ENCODE assay signal across 12 cellular contexts in the genomic region with DNA sequence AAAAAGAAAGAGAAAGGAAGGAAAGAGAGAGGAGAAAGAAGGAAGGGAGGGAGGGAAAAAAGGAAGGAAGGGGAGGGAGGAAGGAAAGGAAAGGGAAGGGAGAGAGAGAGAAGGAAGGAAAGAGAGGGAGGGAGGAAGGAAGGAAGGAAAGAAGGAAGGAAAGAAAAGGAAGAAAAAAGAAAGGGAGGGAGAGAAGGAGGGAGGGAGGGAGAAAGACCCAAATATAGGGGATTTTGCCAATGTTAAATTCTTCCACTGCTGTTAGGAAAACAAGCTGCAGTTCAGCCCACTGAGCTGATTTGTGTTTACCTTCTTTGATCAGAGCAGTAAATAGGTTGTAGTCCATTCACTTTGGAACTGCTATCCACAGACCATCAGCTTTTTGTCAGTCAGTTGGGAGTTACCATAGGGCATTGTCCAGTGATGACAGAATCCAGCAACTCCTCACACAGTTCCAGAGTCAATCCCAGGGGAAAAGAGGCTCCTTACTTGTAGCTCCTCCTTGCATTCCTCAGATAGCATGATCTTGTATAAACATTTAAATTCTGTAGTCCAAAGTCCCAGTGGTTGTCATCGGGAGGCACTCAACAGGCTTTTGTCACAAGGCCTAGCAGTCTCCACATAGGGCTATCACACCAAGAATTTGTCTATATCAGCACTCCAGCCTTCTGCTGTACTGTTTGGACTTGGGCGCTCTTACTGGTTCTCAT. TPM values are rescaled to one million over a fixed set of nuclear protein-coding genes. Genes with fewer than 3 reads are reported as not detected.
DNase-seq lines count a peak whose midpoint lies in the region; ATAC-seq and FAIRE-seq lines count a peak whose summit lies in the region.
"Had no signal": no experiment of that assay in that cellular context is flagged by ENCODE, and none has a peak within 500 bp of the region (broad histone marks: within the 10 kb centered on the region; RNA-seq: fewer than 3 reads in every experiment).

No MANE protein-coding gene starts in this region.

- POLR2A ChIA-PET in naive thymus-derived CD4-positive, alpha-beta T cell (lab: Charles Lee), result no interaction called here

- no peaks in the 10 kb centered on the region for H3K9me3 Mint-ChIP-seq in naive thymus-derived CD4-positive, alpha-beta T cell
- H3K9me3 Mint-ChIP-seq: activated CD4-positive, alpha-beta memory T cell treated with anti-CD3 and anti-CD28 coated beads, Interleukin-2, amount 10 ng/mL, durations not matched to agents 7 days and 5 days had no signal

- no peaks in the 10 kb centered on the region for H3K9me3 ChIP-seq in naive thymus-derived CD4-positive, alpha-beta T cell (ENCODE audit: control insufficient read depth in 2 of 3, low read length in 3 of 3)
- H3K9me3 ChIP-seq: BLaER1 treated with 17β-estradiol and CSF1 and Interleukin-3, amounts not matched to agents 10 nM and 100 nM had no signal

- no peak overlapping the region for H3K4me3 Mint-ChIP-seq in naive thymus-derived CD4-positive, alpha-beta T cell
- H3K4me3 Mint-ChIP-seq: activated CD4-positive, alpha-beta memory T cell treated with anti-CD3 and anti-CD28 coated beads, Interleukin-2, amount 10 ng/mL, durations not matched to agents 7 days and 5 days had no signal

- DNase-seq in A172 (ENCODE audit: low spot score) (peak; percentile 46), LHCN-M2 (ENCODE audit: low read depth) (peak; percentile 75), fibroblast of the conjunctiva (ENCODE audit: low read depth) (peak; percentile 36), pons (ENCODE audit: low spot score) (no peak), GM19239 (ENCODE audit: insufficient read length, low spot score) (no peak), superior temporal gyrus (ENCODE audit: extremely low spot score) (no peak)
- DNase-seq in naive thymus-derived CD4-positive, alpha-beta T cell, result no peak
- DNase-seq: activated CD4-positive, alpha-beta memory T cell treated with anti-CD3 and anti-CD28 coated beads, Interleukin-2, amount 10 ng/mL, durations not matched to agents 7 days and 5 days; NCI-H187 treated with DMSO at 0.1 percent for 48 hours had no signal

- intact Hi-C loops in naive thymus-derived CD4-positive, alpha-beta T cell (cut with micrococcal nuclease), result no loop called here

- no peak for ATAC-seq in naive thymus-derived CD4-positive, alpha-beta T cell
- ATAC-seq in GM18502 (IDR thresholded peaks at IDR 0.05; ENCODE audit: poor library complexity, unreplicated experiment), result no peak

- no peak for FAIRE-seq in GM19239 (lab: Jason Lieb, UNC)
- FAIRE-seq: bronchial epithelial cell had no signal

- peak overlapping the region in 3 of 9 donors; percentile 17 to 56 (median 18) for H3K27ac Mint-ChIP-seq in naive thymus-derived CD4-positive, alpha-beta T cell
- H3K27ac Mint-ChIP-seq: activated CD4-positive, alpha-beta memory T cell treated with anti-CD3 and anti-CD28 coated beads, Interleukin-2, amount 10 ng/mL, durations not matched to agents 7 days and 5 days had no signal

- CTCF ChIA-PET in naive thymus-derived CD4-positive, alpha-beta T cell (lab: Charles Lee), result no interaction called here

- H3K27ac ChIP-seq in naive thymus-derived CD4-positive, alpha-beta T cell (ENCODE audit: low read depth, low read length), result peak overlapping the region; percentile 7
- H3K27ac ChIP-seq: BLaER1 treated with 17β-estradiol and CSF1 and Interleukin-3, amounts not matched to agents 10 nM and 100 nM had no signal

- H3K4me1 Mint-ChIP-seq in naive thymus-derived CD4-positive, alpha-beta T cell, result no peaks in the 10 kb centered on the region
- H3K4me1 Mint-ChIP-seq: activated CD4-positive, alpha-beta memory T cell treated with anti-CD3 and anti-CD28 coated beads, Interleukin-2, amount 10 ng/mL, durations not matched to agents 7 days and 5 days had no signal

- peaks cover 9 to 36% (median 21%) of the 10 kb centered on the region in 5 donors for H3K36me3 Mint-ChIP-seq in naive thymus-derived CD4-positive, alpha-beta T cell

- H3K4me3 ChIP-seq in naive thymus-derived CD4-positive, alpha-beta T cell (ENCODE audit: low read length), result no peak overlapping the region
- H3K4me3 ChIP-seq: BLaER1 treated with 17β-estradiol and CSF1 and Interleukin-3, amounts not matched to agents 10 nM and 100 nM had no signal

- H3K4me1 ChIP-seq in naive thymus-derived CD4-positive, alpha-beta T cell (ENCODE audit: control insufficient read depth in 2 of 2, insufficient read depth in 2 of 2, low read length in 2 of 2), result no peaks in the 10 kb centered on the region
- H3K4me1 ChIP-seq: BLaER1 treated with 17β-estradiol and CSF1 and Interleukin-3, amounts not matched to agents 10 nM and 100 nM had no signal

- no peaks in the 10 kb centered on the region for H3K27me3 Mint-ChIP-seq in naive thymus-derived CD4-positive, alpha-beta T cell
- H3K27me3 Mint-ChIP-seq: activated CD4-positive, alpha-beta memory T cell treated with anti-CD3 and anti-CD28 coated beads, Interleukin-2, amount 10 ng/mL, durations not matched to agents 7 days and 5 days had no signal

- peaks cover 15 to 62% (median 17%) of the 10 kb centered on the region in 3 experiments for H3K36me3 ChIP-seq in naive thymus-derived CD4-positive, alpha-beta T cell (ENCODE audit: control insufficient read depth in 2 of 3, insufficient read depth in 3 of 3, low read length in 3 of 3)

- H3K27me3 ChIP-seq in naive thymus-derived CD4-positive, alpha-beta T cell (ENCODE audit: control insufficient read depth in 2 of 2, insufficient read depth in 2 of 2, low read length in 2 of 2), result no peaks in the 10 kb centered on the region
- H3K27me3 ChIP-seq: BLaER1 treated with 17β-estradiol and CSF1 and Interleukin-3, amounts not matched to agents 10 nM and 100 nM had no signal

RNA-seq across cellular contexts. Expression of gene PPP1R8, which starts 13.5 kb away (rescaled TPM):
- 35.6 and 37.2 TPM in 2 replicates for total RNA-seq in A172 (2014; rRNA removed; shearing (Covaris generic))
- total RNA-seq in LHCN-M2 (2014; rRNA removed), result 50.3 and 57.8 TPM in 2 replicates
- polyA plus RNA-seq in LHCN-M2 (2012), result 25.6 TPM
- total RNA-seq in naive thymus-derived CD4-positive, alpha-beta T cell, result 10 to 100 TPM; 17.5 to 60.2 (median 39.5) TPM
- 10 to 100 TPM; 37.4 to 45.8 TPM for polyA plus RNA-seq in naive thymus-derived CD4-positive, alpha-beta T cell

RNA-seq across cellular contexts. Expression of gene STX12, which starts 44.1 kb away (rescaled TPM):
- 18.9 and 22.8 TPM in 2 replicates for total RNA-seq in A172 (2014; rRNA removed; shearing (Covaris generic))
- total RNA-seq in LHCN-M2 (2014; rRNA removed), result 41.4 and 44.9 TPM in 2 replicates
- polyA plus RNA-seq in LHCN-M2 (2012), result 17.0 TPM
- 10 to 100 TPM; 23.9 to 38.7 (median 28.9) TPM for total RNA-seq in naive thymus-derived CD4-positive, alpha-beta T cell
- polyA plus RNA-seq in naive thymus-derived CD4-positive, alpha-beta T cell, result 10 to 100 TPM in 1 of 2 donors, 1 to 10 TPM in 1; 9.3 to 11.2 TPM

RNA-seq across cellular contexts. Expression of gene THEMIS2, which starts 55.3 kb away (rescaled TPM):
- not detected in 2 replicates for total RNA-seq in A172 (2014; rRNA removed; shearing (Covaris generic))
- total RNA-seq in LHCN-M2 (2014; rRNA removed), result 11.8 and 12.7 TPM in 2 replicates
- polyA plus RNA-seq in LHCN-M2 (2012), result 2.0 TPM
- total RNA-seq in naive thymus-derived CD4-positive, alpha-beta T cell, result 100 to 1,000 TPM in 1 of 5 experiments, 10 to 100 TPM in 4; 48.8 to 234 (median 72.3) TPM
- 10 to 100 TPM; 24.8 to 97.1 TPM for polyA plus RNA-seq in naive thymus-derived CD4-positive, alpha-beta T cell

Comparison
In these comparisons a context has a peak if more than half of its experiments do, and no peak if none do; other contexts are left out.
1. DNase-seq: peak in A172 (single experiment), LHCN-M2 (single experiment) and fibroblast of the conjunctiva (single experiment); none in naive thymus-derived CD4-positive, alpha-beta T cell (0 of 9), pons (single experiment), GM19239 (single experiment) and superior temporal gyrus (single experiment).
2. RNA of gene THEMIS2, which starts 55.3 kb away (total RNA-seq): 48.8 to 234 TPM in naive thymus-derived CD4-positive, alpha-beta T cell and 11.8 to 12.7 TPM in LHCN-M2; not detected in A172; every median in the first group is over 10 times any median in the second.